1 cellular context compared by ENCODE assay signal in the genomic region with DNA sequence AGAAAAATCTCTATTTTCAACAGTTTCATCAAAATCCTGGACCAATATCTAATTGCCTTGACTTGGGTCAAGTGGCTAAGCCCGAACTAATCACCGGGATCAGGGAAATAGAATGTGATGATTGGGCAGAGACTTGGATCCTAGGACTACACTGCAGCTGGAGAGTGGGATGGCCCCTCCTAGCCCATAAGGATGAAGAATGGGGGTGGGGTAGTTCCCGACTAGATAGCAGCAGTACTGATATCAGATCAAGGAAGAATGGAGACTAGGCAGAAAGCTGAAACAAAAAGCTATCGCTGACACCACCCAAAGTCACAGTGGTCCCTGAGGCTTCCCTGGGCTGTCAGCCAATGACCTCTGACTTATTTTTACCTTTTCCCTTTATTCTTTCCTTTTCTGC.
TF ChIP-seq lines count a peak whose summit lies in the region.

No MANE protein-coding gene starts in this region.

TF ChIP-seq in GM23338, 12 proteins besides CTCF, POLR2A, EP300 and RAD21 (continued from another document):
- TF ChIP-seq STAT1 (IDR thresholded peaks at IDR 0.05; ENCODE audit: unreplicated experiment) (no peak), NANOG (IDR thresholded peaks at IDR 0.05; ENCODE audit: borderline replicate concordance) (no peak), POLR2AphosphoS5 (IDR thresholded peaks at IDR 0.05; ENCODE audit: low read depth) (no peak)
